ENCODE assay signal across 24 cellular contexts in the genomic region with DNA sequence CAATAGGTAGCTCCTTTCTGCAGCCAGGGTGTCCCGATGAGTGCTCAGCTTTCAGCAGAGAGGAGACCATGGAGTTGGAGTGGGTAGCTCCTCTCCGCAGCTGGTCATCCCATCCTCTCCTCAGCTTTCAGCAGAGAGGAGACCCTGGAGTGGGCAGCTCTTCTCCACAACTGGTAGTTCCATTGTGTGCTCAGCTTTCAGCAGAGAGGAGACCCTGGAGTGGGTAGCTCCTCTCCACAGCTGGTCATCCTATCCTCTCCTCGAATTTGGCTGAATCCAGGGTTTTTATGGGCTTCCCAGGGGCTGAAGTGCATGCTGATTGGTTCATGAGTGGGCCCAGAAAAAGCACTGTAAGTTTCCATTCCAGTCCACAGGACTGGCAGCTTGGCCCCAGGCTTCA.
"Had no signal": no experiment of that assay in that cellular context is flagged by ENCODE, and none has a peak within 500 bp of the region (broad histone marks: within the 10 kb centered on the region; RNA-seq: fewer than 3 reads in every experiment).

No MANE protein-coding gene starts in this region.

- H3K4me2 ChIP-seq: hepatocyte had no signal

- H3K27me3 ChIP-seq: hepatocyte, ovary, right atrium auricular region, suprapubic skin, tibial artery, upper lobe of right lung had no signal

- H3K27ac ChIP-seq: hepatocyte, left ventricle myocardium inferior, ovary, right atrium auricular region, skin epidermis, suprapubic skin, thoracic aorta, tibial artery, upper lobe of right lung had no signal

- DNase-seq: islet precursor cell; left ventricle myocardium inferior; midbrain; mucosa of descending colon; naive thymus-derived CD4-positive, alpha-beta T cell; stimulated activated CD4-positive, alpha-beta T cell treated with anti-CD3 and anti-CD28 coated beads, Interleukin-12 subunit alpha, Interleukin-12 subunit beta, amount 100 ng/mL, for 4 hours; stimulated activated CD4-positive, alpha-beta T cell treated with anti-CD3 and anti-CD28 coated beads, Interleukin-15, amount 100 ng/mL, for 24 hours; stimulated activated CD4-positive, alpha-beta T cell treated with anti-CD3 and anti-CD28 coated beads, Interleukin-2, amount 100 ng/mL, for 24 hours; stimulated activated CD4-positive, alpha-beta T cell treated with anti-CD3 and anti-CD28 coated beads, Interleukin-4, amount 100 ng/mL, for 1 hour; stimulated activated naive CD4-positive, alpha-beta T cell; tibial artery; trophoblast cell; upper lobe of right lung had no signal

- H3K9me3 Mint-ChIP-seq: memory B cell; natural killer cell treated with Interleukin-12 subunit alpha and Interleukin-12 subunit beta and Interleukin-15 and Interleukin-18, amount 100 ng/mL, for 72 hours; stimulated activated naive CD8-positive, alpha-beta T cell treated with anti-CD3 and anti-CD28 coated beads, Interleukin-15, Interleukin-2, amounts not matched to agents 100 ng/mL and 50 ng/mL, for 24 hours had no signal

- H3K4me3 Mint-ChIP-seq: memory B cell; naive thymus-derived CD4-positive, alpha-beta T cell; natural killer cell treated with Interleukin-12 subunit alpha and Interleukin-12 subunit beta and Interleukin-15 and Interleukin-18, amount 100 ng/mL, for 72 hours; stimulated activated naive CD8-positive, alpha-beta T cell treated with anti-CD3 and anti-CD28 coated beads, Interleukin-15, Interleukin-2, amounts not matched to agents 100 ng/mL and 50 ng/mL, for 24 hours had no signal

- H3K4me3 ChIP-seq: hepatocyte, left ventricle myocardium inferior, mucosa of descending colon, ovary, right atrium auricular region, skin epidermis, suprapubic skin, thoracic aorta, tibial artery, upper lobe of right lung had no signal

- H3K4me1 ChIP-seq: right atrium auricular region had no signal

- H3K9me3 ChIP-seq: right atrium auricular region, suprapubic skin, thoracic aorta, tibial artery, upper lobe of right lung had no signal

- H3K36me3 ChIP-seq: ovary, upper lobe of right lung had no signal

- H3K27ac Mint-ChIP-seq: memory B cell; naive thymus-derived CD4-positive, alpha-beta T cell; progenitor cell of endocrine pancreas; stimulated activated naive CD8-positive, alpha-beta T cell treated with anti-CD3 and anti-CD28 coated beads, Interleukin-15, Interleukin-2, amounts not matched to agents 100 ng/mL and 50 ng/mL, for 24 hours had no signal

- ATAC-seq: mucosa of descending colon; naive thymus-derived CD4-positive, alpha-beta T cell; natural killer cell treated with Interleukin-12 subunit alpha and Interleukin-12 subunit beta and Interleukin-15 and Interleukin-18, amount 100 ng/mL, for 72 hours; sciatic nerve; upper lobe of right lung had no signal

- H3K27me3 Mint-ChIP-seq: memory B cell; naive thymus-derived CD4-positive, alpha-beta T cell; natural killer cell treated with Interleukin-12 subunit alpha and Interleukin-12 subunit beta and Interleukin-15 and Interleukin-18, amount 100 ng/mL, for 72 hours; progenitor cell of endocrine pancreas; stimulated activated naive CD8-positive, alpha-beta T cell treated with anti-CD3 and anti-CD28 coated beads, Interleukin-15, Interleukin-2, amounts not matched to agents 100 ng/mL and 50 ng/mL, for 24 hours had no signal
